ENCODE assay signal across 1 cellular context in genomic region chr12:132828706-132829534, GRCh38.
TF ChIP-seq lines count a peak whose summit lies in the region.

GOLGA3 (minus strand) TSS chr12:132828869; CDS start chr12:132822128, 6,741 bp downstream.

TF ChIP-seq in HEK293, 187 proteins besides CTCF, POLR2A, EP300 and RAD21 (continued from another document):
- peak; percentile 72 for TF ChIP-seq ZBTB44 (tag by site-specific recombination; IDR thresholded peaks at IDR 0.05)
- peak; percentile 99 for TF ChIP-seq KLF7 (tag by site-specific recombination; IDR thresholded peaks at IDR 0.05; ENCODE audit: borderline replicate concordance)
- peak; percentile 50; the same call in 1 of the 2 replicates for TF ChIP-seq ZBTB17 (tag by site-specific recombination; IDR thresholded peaks at IDR 0.05)
- TF ChIP-seq ZNF132 (tag by site-specific recombination; IDR thresholded peaks at IDR 0.05; ENCODE audit: borderline replicate concordance) = no peak
- TF ChIP-seq ZBTB8A (tag by site-specific recombination; IDR thresholded peaks at IDR 0.05) = peak; percentile 66; the same call in 1 of the 2 replicates
- TF ChIP-seq ZFP37 (tag by site-specific recombination; IDR thresholded peaks at IDR 0.05) = peak; percentile 95
- TF ChIP-seq ZFHX2 (tag by site-specific recombination; conservative IDR thresholded peaks at IDR 0.05) = peak; percentile 63; the same call in 1 of the 2 replicates
- TF ChIP-seq GFI1B (tag by site-specific recombination; IDR thresholded peaks at IDR 0.05) = no peak
- TF ChIP-seq ZBTB26 (tag by site-specific recombination; optimal IDR thresholded peaks at IDR 0.05) = peak; percentile 85
- TF ChIP-seq ZSCAN18 (tag by site-specific recombination; IDR thresholded peaks at IDR 0.05) = peak; percentile 92
- peak; percentile 86 for TF ChIP-seq ZNF146 (tag by site-specific recombination; IDR thresholded peaks at IDR 0.05)
- TF ChIP-seq HOXA7 (CRISPR knock-in tag; IDR thresholded peaks at IDR 0.05; ENCODE audit: borderline replicate concordance) = no peak
- TF ChIP-seq OSR2 (tag by site-specific recombination; IDR thresholded peaks at IDR 0.05) = peak; percentile 73
- no peak for TF ChIP-seq ZNF214 (tag by site-specific recombination; IDR thresholded peaks at IDR 0.05; ENCODE audit: borderline replicate concordance)
- TF ChIP-seq HOXD13 (CRISPR knock-in tag; IDR thresholded peaks at IDR 0.05; ENCODE audit: borderline replicate concordance) = no peak
- TF ChIP-seq ZNF76 (tag by site-specific recombination; IDR thresholded peaks at IDR 0.05; ENCODE audit: borderline replicate concordance, low read depth) = peak; percentile 89
- peak; percentile 28; the same call in 1 of the 2 replicates for TF ChIP-seq EGR2 (tag by site-specific recombination; IDR thresholded peaks at IDR 0.05; ENCODE audit: low read depth)
- TF ChIP-seq SP7 (tag by site-specific recombination; IDR thresholded peaks at IDR 0.05) = peak; percentile 96
- no peak for TF ChIP-seq ZNF473 (tag by site-specific recombination; IDR thresholded peaks at IDR 0.05)
- TF ChIP-seq ZNF280D (tag by site-specific recombination; IDR thresholded peaks at IDR 0.05) = 0 out of 2 replicates have a peak, but pooled peaks have one; percentile 18
- TF ChIP-seq ZNF830 (tag by site-specific recombination; IDR thresholded peaks at IDR 0.05; ENCODE audit: low read depth) = no peak
- peak; percentile 87 for TF ChIP-seq ZNF664 (tag by site-specific recombination; IDR thresholded peaks at IDR 0.05)
- TF ChIP-seq PBX3 (CRISPR knock-in tag; IDR thresholded peaks at IDR 0.05) = peak; percentile 69
- TF ChIP-seq KLF9 (tag by site-specific recombination; IDR thresholded peaks at IDR 0.05; ENCODE audit: low read depth) = peak; percentile 99
- 0 out of 2 replicates have a peak, but pooled peaks have one; percentile 65 for TF ChIP-seq HOXC10 (CRISPR knock-in tag; IDR thresholded peaks at IDR 0.05)
- TF ChIP-seq SP2 (tag by site-specific recombination; IDR thresholded peaks at IDR 0.05) = peak; percentile 88
- TF ChIP-seq ZNF510 (tag by site-specific recombination; IDR thresholded peaks at IDR 0.05; ENCODE audit: insufficient replicate concordance) = no peak
- TF ChIP-seq ZNF324 (tag by site-specific recombination; IDR thresholded peaks at IDR 0.05) = peak; percentile 99
- peak; percentile 97 for TF ChIP-seq ZNF580 (tag by site-specific recombination; IDR thresholded peaks at IDR 0.05)
- peak; percentile 80; the same call in 1 of the 2 replicates for TF ChIP-seq TSHZ1 (tag by site-specific recombination; IDR thresholded peaks at IDR 0.05; ENCODE audit: borderline replicate concordance)
- TF ChIP-seq HIC1 (tag by site-specific recombination; IDR thresholded peaks at IDR 0.05) = no peak
- no peak for TF ChIP-seq ZNF433 (tag by site-specific recombination; IDR thresholded peaks at IDR 0.05; ENCODE audit: low read depth)
- no peak for TF ChIP-seq ZNF426 (tag by site-specific recombination; IDR thresholded peaks at IDR 0.05)
- TF ChIP-seq ZNF610 (tag by site-specific recombination; IDR thresholded peaks at IDR 0.05; ENCODE audit: borderline replicate concordance) = peak; percentile 86
- TF ChIP-seq ZNF157 (tag by site-specific recombination; IDR thresholded peaks at IDR 0.05) = no peak
- peak; percentile 80; the same call in 1 of the 2 replicates for TF ChIP-seq ZSCAN23 (tag by site-specific recombination; IDR thresholded peaks at IDR 0.05)
- TF ChIP-seq ZNF138 (tag by site-specific recombination; IDR thresholded peaks at IDR 0.05; ENCODE audit: borderline replicate concordance) = no peak
